Comparison of ENCODE assay signal across 15 cellular contexts in genomic region chr13:40780822-40781401, GRCh38. TPM values are rescaled to one million over a fixed set of nuclear protein-coding genes. Genes with fewer than 3 reads are reported as not detected.
DNase-seq lines count a peak whose midpoint lies in the region; ATAC-seq, FAIRE-seq and TF ChIP-seq lines count a peak whose summit lies in the region.
"Had no signal": no experiment of that assay in that cellular context is flagged by ENCODE, and none has a peak within 500 bp of the region (broad histone marks: within the 10 kb centered on the region; RNA-seq: fewer than 3 reads in every experiment).

No MANE protein-coding gene starts in this region.

- no peaks in the 10 kb centered on the region for H3K36me3 ChIP-seq in kidney (ENCODE audit: control insufficient read depth in 1 of 2, insufficient read depth in 2 of 2, low read length in 2 of 2)
- H3K36me3 ChIP-seq: pancreas had no signal

- H3K4me1 ChIP-seq in kidney (ENCODE audit: control insufficient read depth in 1 of 2, insufficient read depth in 1 of 2, low read depth in 1 of 2, low read length in 2 of 2) = no peaks in the 10 kb centered on the region
- H3K4me1 ChIP-seq: pancreas had no signal

- no peak overlapping the region for H3K27ac ChIP-seq in kidney (ENCODE audit: low read depth in 2 of 2, low read length in 2 of 2)
- H3K27ac ChIP-seq: pancreas had no signal

- no peak for TF ChIP-seq POLR2A in GM18505 (IDR thresholded peaks at IDR 0.05; ENCODE audit: borderline replicate concordance, extremely low read depth, insufficient read depth, insufficient read length)

- FAIRE-seq in kidney (lab: Jason Lieb, UNC) = no peak
- FAIRE-seq: D721Med, pancreas had no signal

- DNase-seq in EL (peak; percentile 11), LHCN-M2 (ENCODE audit: low read depth) (peak; percentile 27), amniotic epithelial cell (ENCODE audit: low read depth) (peak; percentile 49), myocyte (ENCODE audit: low read depth) (peak; percentile 31), kidney (no peak)
- DNase-seq: activated T-cell treated with anti-CD3 and anti-CD28 coated beads for 4 hours; aorta; NCI-H1105 treated with DMSO at 0.1 percent for 48 hours; pancreas; stimulated activated CD4-positive, alpha-beta T cell treated with anti-CD3 and anti-CD28 coated beads, Interleukin-2, amount 100 ng/mL, for 48 hours; T1000 had no signal

- H3K4me3 ChIP-seq in kidney (ENCODE audit: low read length in 2 of 2) = no peak overlapping the region
- H3K4me3 ChIP-seq: pancreas had no signal

- TF ChIP-seq CTCF in kidney (IDR thresholded peaks at IDR 0.05; ENCODE audit: borderline replicate concordance, extremely low read depth, insufficient read depth) = no peak

- H3K9me3 ChIP-seq in kidney (ENCODE audit: control insufficient read depth in 1 of 2, low read length in 2 of 2) = no peaks in the 10 kb centered on the region
- H3K9me3 ChIP-seq: pancreas had no signal

- ATAC-seq in GM18505 (IDR thresholded peaks at IDR 0.05; ENCODE audit: unreplicated experiment) (no peak), GM21360 (IDR thresholded peaks at IDR 0.05; ENCODE audit: unreplicated experiment) (no peak), GM19452 (IDR thresholded peaks at IDR 0.05; ENCODE audit: unreplicated experiment) (no peak)
- ATAC-seq: pancreas had no signal

- no peak overlapping the region for H3K9ac ChIP-seq in kidney (ENCODE audit: low read length in 2 of 2)

- intact Hi-C loops in kidney (cut with DNase I) = no loop called here

RNA-seq across cellular contexts. Expression of gene SLC25A15, which starts 8.5 kb away (rescaled TPM):
- total RNA-seq in LHCN-M2 (2014; rRNA removed) (32.9 and 33.9 TPM in 2 replicates), myocyte (20.7 and 22.5 TPM in 2 replicates), kidney (7.7 TPM)
- polyA plus RNA-seq in LHCN-M2 (2012) = 10.4 TPM
- 6.6 TPM for polyA plus RNA-seq in myocyte (2012)
- 5.4 TPM for polyA plus RNA-seq in kidney (ENCODE audit: insufficient read depth, low read depth, low replicate concordance)

RNA-seq across cellular contexts. Expression of gene MRPS31, which starts 9.9 kb away (rescaled TPM):
- total RNA-seq in LHCN-M2 (2014; rRNA removed) = 16.5 and 22.1 TPM in 2 replicates
- 8.5 TPM for polyA plus RNA-seq in LHCN-M2 (2012)
- 22.1 and 23.4 TPM in 2 replicates for total RNA-seq in myocyte
- 9.4 TPM for polyA plus RNA-seq in myocyte (2012)
- total RNA-seq in kidney = 24.3 TPM
- polyA plus RNA-seq in kidney (ENCODE audit: insufficient read depth, low read depth, low replicate concordance) = 47.3 TPM
